ENCODE assay signal across 10 cellular contexts in genomic region chr10:92965314-92965713, GRCh38.
A peak's percentile ranks its signal among the peaks of the same experiment; 100 is the strongest.
DNase-seq lines count a peak whose midpoint lies in the region; ATAC-seq and TF ChIP-seq lines count a peak whose summit lies in the region.
"Had no signal": no experiment of that assay in that cellular context is flagged by ENCODE, and none has a peak within 500 bp of the region (broad histone marks: within the 10 kb centered on the region; RNA-seq: fewer than 3 reads in every experiment).

No MANE protein-coding gene starts in this region.

- TF ChIP-seq CTCF in right atrium auricular region (IDR thresholded peaks at IDR 0.05) (peak; percentile 61 to 74), choroid plexus epithelial cell (conservative IDR thresholded peaks at IDR 0.05; ENCODE audit: low read depth, low read length) (peak; percentile 57)

- H3K27ac ChIP-seq in right atrium auricular region, result no peak overlapping the region
- no peak overlapping the region for H3K27ac ChIP-seq in naive thymus-derived CD4-positive, alpha-beta T cell (ENCODE audit: low read depth, low read length)

- H3K4me3 Mint-ChIP-seq in naive thymus-derived CD4-positive, alpha-beta T cell, result no peak overlapping the region
- H3K4me3 Mint-ChIP-seq: central memory CD8-positive, alpha-beta T cell; stimulated activated naive CD8-positive, alpha-beta T cell treated with anti-CD3 and anti-CD28 coated beads, Interleukin-15, Interleukin-2, amounts not matched to agents 100 ng/mL and 50 ng/mL, for 24 hours had no signal

- no peak overlapping the region for H3K27ac Mint-ChIP-seq in naive thymus-derived CD4-positive, alpha-beta T cell
- H3K27ac Mint-ChIP-seq: stimulated activated naive CD8-positive, alpha-beta T cell treated with anti-CD3 and anti-CD28 coated beads, Interleukin-15, Interleukin-2, amounts not matched to agents 100 ng/mL and 50 ng/mL, for 24 hours had no signal

- peaks cover 0 to 2% (median 0%) of the 10 kb centered on the region in 7 donors for H3K4me1 Mint-ChIP-seq in naive thymus-derived CD4-positive, alpha-beta T cell
- H3K4me1 Mint-ChIP-seq: central memory CD8-positive, alpha-beta T cell had no signal

- no peak for DNase-seq in right atrium auricular region (ENCODE audit: low spot score)
- DNase-seq in left ventricle myocardium superior, result no peak
- DNase-seq in NCI-H2227 treated with DMSO at 0.1 percent for 48 hours (lab: John Stamatoyannopoulos, UW), result peak; percentile 4
- DNase-seq in choroid plexus epithelial cell (ENCODE audit: low read depth), result peak; percentile 74
- DNase-seq in naive thymus-derived CD4-positive, alpha-beta T cell, result peak in 5 of 9 donors; percentile 8 to 26 (median 14)
- no peak for DNase-seq in cerebellar nuclear complex (lab: John Stamatoyannopoulos, UW)
- DNase-seq in mucosa of gallbladder (ENCODE audit: low spot score), result no peak

- CTCF ChIA-PET in naive thymus-derived CD4-positive, alpha-beta T cell (lab: Charles Lee), result interaction anchor here (0.6 to 1.5 kb wide), 3 partner anchors 11 to 393 kb away, joined by 3 to 4 read pairs (median 3); no protein-coding TSS in a partner anchor

- no peaks in the 10 kb centered on the region for H3K27me3 Mint-ChIP-seq in naive thymus-derived CD4-positive, alpha-beta T cell
- H3K27me3 Mint-ChIP-seq: central memory CD8-positive, alpha-beta T cell; stimulated activated naive CD8-positive, alpha-beta T cell treated with anti-CD3 and anti-CD28 coated beads, Interleukin-15, Interleukin-2, amounts not matched to agents 100 ng/mL and 50 ng/mL, for 24 hours had no signal

- no peaks in the 10 kb centered on the region for H3K9me3 ChIP-seq in right atrium auricular region
- H3K9me3 ChIP-seq in naive thymus-derived CD4-positive, alpha-beta T cell (ENCODE audit: control insufficient read depth in 2 of 3, low read length in 3 of 3), result no peaks in the 10 kb centered on the region

- H3K4me3 ChIP-seq in right atrium auricular region (no peak overlapping the region), choroid plexus epithelial cell (ENCODE audit: low read depth, low read length) (peak overlapping the region; percentile 20)
- H3K4me3 ChIP-seq in naive thymus-derived CD4-positive, alpha-beta T cell (ENCODE audit: low read length), result no peak overlapping the region

- POLR2A ChIA-PET in naive thymus-derived CD4-positive, alpha-beta T cell (lab: Charles Lee), result no interaction called here

- H3K27me3 ChIP-seq in right atrium auricular region, result no peaks in the 10 kb centered on the region
- H3K27me3 ChIP-seq in naive thymus-derived CD4-positive, alpha-beta T cell (ENCODE audit: control insufficient read depth in 2 of 2, insufficient read depth in 2 of 2, low read length in 2 of 2), result no peaks in the 10 kb centered on the region

- ATAC-seq in left ventricle myocardium superior (no peak), HG03354 (IDR thresholded peaks at IDR 0.05; ENCODE audit: poor library complexity, severe bottlenecking, unreplicated experiment) (no peak)
- no peak for ATAC-seq in naive thymus-derived CD4-positive, alpha-beta T cell

- H3K36me3 Mint-ChIP-seq in naive thymus-derived CD4-positive, alpha-beta T cell, result peaks cover 3 to 16% (median 8%) of the 10 kb centered on the region in 5 donors

- intact Hi-C loops in left ventricle myocardium superior (cut with micrococcal nuclease), result no loop called here
- intact Hi-C loops in naive thymus-derived CD4-positive, alpha-beta T cell (cut with micrococcal nuclease), result loop anchor here (1.0 to 5.0 kb wide), 4 partner anchors 80 to 387 kb away; no protein-coding TSS in a partner anchor

- no peaks in the 10 kb centered on the region for H3K36me3 ChIP-seq in right atrium auricular region
- no peaks in the 10 kb centered on the region for H3K36me3 ChIP-seq in naive thymus-derived CD4-positive, alpha-beta T cell (ENCODE audit: control insufficient read depth in 2 of 3, insufficient read depth in 3 of 3, low read length in 3 of 3)

- H3K9me3 Mint-ChIP-seq in naive thymus-derived CD4-positive, alpha-beta T cell, result peaks cover 0 to 2% (median 0%) of the 10 kb centered on the region in 11 donors
- H3K9me3 Mint-ChIP-seq: central memory CD8-positive, alpha-beta T cell; stimulated activated naive CD8-positive, alpha-beta T cell treated with anti-CD3 and anti-CD28 coated beads, Interleukin-15, Interleukin-2, amounts not matched to agents 100 ng/mL and 50 ng/mL, for 24 hours had no signal

- no peaks in the 10 kb centered on the region for H3K4me1 ChIP-seq in right atrium auricular region
- no peaks in the 10 kb centered on the region for H3K4me1 ChIP-seq in naive thymus-derived CD4-positive, alpha-beta T cell (ENCODE audit: control insufficient read depth in 2 of 2, insufficient read depth in 2 of 2, low read length in 2 of 2)

Comparison
In these comparisons a context has a peak if more than half of its experiments do, and no peak if none do; other contexts are left out.
1. DNase-seq: peak in NCI-H2227 treated with DMSO at 0.1 percent for 48 hours (single experiment), choroid plexus epithelial cell (single experiment) and naive thymus-derived CD4-positive, alpha-beta T cell (5 of 9); none in right atrium auricular region (single experiment), left ventricle myocardium superior (single experiment), cerebellar nuclear complex (0 of 2) and mucosa of gallbladder (single experiment).